ENCODE assay signal across 14 cellular contexts in genomic region chr10:115514895-115515294, GRCh38.
A peak's percentile ranks its signal among the peaks of the same experiment; 100 is the strongest.
DNase-seq lines count a peak whose midpoint lies in the region; TF ChIP-seq lines count a peak whose summit lies in the region.
"Had no signal": no experiment of that assay in that cellular context is flagged by ENCODE, and none has a peak within 500 bp of the region (broad histone marks: within the 10 kb centered on the region; RNA-seq: fewer than 3 reads in every experiment).

No MANE protein-coding gene starts in this region.

- no peaks in the 10 kb centered on the region for H3K4me1 ChIP-seq in tibial artery
- H3K4me1 ChIP-seq: SJCRH30 had no signal

- TF ChIP-seq CTCF in choroid plexus epithelial cell (conservative IDR thresholded peaks at IDR 0.05; ENCODE audit: low read depth, low read length), result no peak
- no peak for TF ChIP-seq CTCF in tibial artery (IDR thresholded peaks at IDR 0.05)

- intact Hi-C loops in tibial artery (cut with DNase I; ENCODE audit: low total_unique reads), result no loop called here

- no peaks in the 10 kb centered on the region for H3K36me3 ChIP-seq in tibial artery
- H3K36me3 ChIP-seq: SJCRH30 had no signal

- no peak overlapping the region for H3K27ac ChIP-seq in tibial artery
- H3K27ac ChIP-seq: SJCRH30 had no signal

- H3K27me3 ChIP-seq in tibial artery, result no peaks in the 10 kb centered on the region
- H3K27me3 ChIP-seq: SJCRH30 had no signal

- DNase-seq in Caki2 (ENCODE audit: low read depth) (peak; percentile 6), MV-4-11 (lab: John Stamatoyannopoulos, UW) (peak; percentile 86), SIG-M5 (lab: John Stamatoyannopoulos, UW) (peak; percentile 2), choroid plexus epithelial cell (ENCODE audit: low read depth) (peak; percentile 0), tibial artery (no peak), nucleus accumbens (lab: John Stamatoyannopoulos, UW) (no peak), islet precursor cell (no peak), AG08395 (ENCODE audit: low spot score) (no peak)
- DNase-seq: C1 segment of cervical spinal cord, NCI-H1436 treated with DMSO at 0.1 percent for 48 hours, NCI-H2029 treated with DMSO at 0.1 percent for 48 hours, NCI-H510A, NCI-H774, SJCRH30 had no signal

- no peak overlapping the region for H3K4me3 ChIP-seq in choroid plexus epithelial cell (ENCODE audit: low read depth, low read length)
- H3K4me3 ChIP-seq in tibial artery, result no peak overlapping the region
- H3K4me3 ChIP-seq: SJCRH30 had no signal

- peaks cover 0 to 4% (median 0%) of the 10 kb centered on the region in 3 donors for H3K9me3 ChIP-seq in tibial artery
- H3K9me3 ChIP-seq: SJCRH30 had no signal

- in situ Hi-C loops in Caki2 (cut with HindIII; ENCODE audit: low pct_unique_long_range_greater_than_20kb, low sequenced_read_pairs), result no loop called here

Comparison
In these comparisons a context has a peak if more than half of its experiments do, and no peak if none do; other contexts are left out.
1. DNase-seq: peak in Caki2 (single experiment), MV-4-11 (single experiment), SIG-M5 (single experiment) and choroid plexus epithelial cell (single experiment); none in tibial artery (0 of 2), nucleus accumbens (0 of 56), islet precursor cell (single experiment) and AG08395 (single experiment).